ENCODE assay signal across 21 cellular contexts in genomic region chr12:11709513-11709912, GRCh38.
"Had no signal": no experiment of that assay in that cellular context is flagged by ENCODE, and none has a peak within 500 bp of the region (broad histone marks: within the 10 kb centered on the region; RNA-seq: fewer than 3 reads in every experiment).

No MANE protein-coding gene starts in this region.

- H3K4me3 ChIP-seq: coronary artery, esophagus squamous epithelium, mucosa of descending colon, pancreas, spleen, thyroid gland, uterus had no signal

- H3K27me3 ChIP-seq: brain microvascular endothelial cell, esophagus squamous epithelium, neutrophil, pancreas, spleen, thyroid gland, uterus had no signal

- ATAC-seq: activated CD8-positive, alpha-beta T cell treated with anti-CD3 and anti-CD28 coated beads for 36 hours; left ventricle myocardium superior; mucosa of descending colon; naive thymus-derived CD8-positive, alpha-beta T cell; pancreas; sciatic nerve; T-cell had no signal

- H3K27me3 Mint-ChIP-seq: activated CD8-positive, alpha-beta T cell treated with anti-CD3 and anti-CD28 coated beads for 36 hours; naive thymus-derived CD8-positive, alpha-beta T cell; T-cell had no signal

- H3K27ac Mint-ChIP-seq: activated CD8-positive, alpha-beta T cell treated with anti-CD3 and anti-CD28 coated beads for 36 hours; activated naive CD4-positive, alpha-beta T cell treated with anti-CD3 and anti-CD28 coated beads for 36 hours; T-cell had no signal

- H3K9me3 Mint-ChIP-seq: activated CD8-positive, alpha-beta T cell treated with anti-CD3 and anti-CD28 coated beads for 36 hours; activated naive CD4-positive, alpha-beta T cell treated with anti-CD3 and anti-CD28 coated beads for 36 hours; naive thymus-derived CD8-positive, alpha-beta T cell; T-cell had no signal

- H3K9me3 ChIP-seq: esophagus squamous epithelium, mucosa of descending colon, neutrophil, pancreas, spleen, thyroid gland, uterus had no signal

- H3K4me3 Mint-ChIP-seq: activated CD8-positive, alpha-beta T cell treated with anti-CD3 and anti-CD28 coated beads for 36 hours; activated naive CD4-positive, alpha-beta T cell treated with anti-CD3 and anti-CD28 coated beads for 36 hours; naive thymus-derived CD8-positive, alpha-beta T cell; T-cell had no signal

- H3K27ac ChIP-seq: brain microvascular endothelial cell, neutrophil, uterus had no signal

- DNase-seq: activated CD4-positive, alpha-beta T cell treated with anti-CD3 and anti-CD28 coated beads for 48 hours; activated CD4-positive, CD25-positive, alpha-beta regulatory T cell; activated CD8-positive, alpha-beta T cell treated with anti-CD3 and anti-CD28 coated beads for 36 hours; activated naive CD4-positive, alpha-beta T cell treated with anti-CD3 and anti-CD28 coated beads for 36 hours; activated T-cell treated with anti-CD3 and anti-CD28 coated beads, Interleukin-2, amount 50 U/mL, for 1 hour; brain microvascular endothelial cell; effector CD4-positive, alpha-beta T cell; esophagus squamous epithelium; left ventricle myocardium superior; mucosa of descending colon; naive thymus-derived CD8-positive, alpha-beta T cell; pancreas; spleen; stimulated activated naive CD4-positive, alpha-beta T cell; T-cell; T-helper 9 cell; thyroid gland; uterus had no signal
